1 cellular context compared by ENCODE assay signal in genomic region chr17:49357516-49357915, GRCh38.
TF ChIP-seq lines count a peak whose summit lies in the region.

No MANE protein-coding gene starts in this region.

TF ChIP-seq in SK-N-SH treated with all-trans-retinoic acid at 6 μM for 48 hours, 23 proteins besides CTCF, POLR2A, EP300 and RAD21:
- TF ChIP-seq ZFP30 (CRISPR knock-in tag; IDR thresholded peaks at IDR 0.05) = no peak
- no peak for TF ChIP-seq SNAI2 (CRISPR knock-in tag; IDR thresholded peaks at IDR 0.05)
- no peak for TF ChIP-seq ESRRG (CRISPR knock-in tag; IDR thresholded peaks at IDR 0.05)
- no peak for TF ChIP-seq CREB5 (CRISPR knock-in tag; IDR thresholded peaks at IDR 0.05; ENCODE audit: low read depth)
- TF ChIP-seq TCF4 (CRISPR knock-in tag; IDR thresholded peaks at IDR 0.05; ENCODE audit: borderline replicate concordance) = no peak
- no peak for TF ChIP-seq ZNF565 (CRISPR knock-in tag; conservative IDR thresholded peaks at IDR 0.05; ENCODE audit: low read depth)
- TF ChIP-seq OSR1 (CRISPR knock-in tag; IDR thresholded peaks at IDR 0.05) = no peak
- TF ChIP-seq POU6F1 (CRISPR knock-in tag; IDR thresholded peaks at IDR 0.05; ENCODE audit: borderline replicate concordance, low read depth) = no peak
- TF ChIP-seq, protein P1, sequence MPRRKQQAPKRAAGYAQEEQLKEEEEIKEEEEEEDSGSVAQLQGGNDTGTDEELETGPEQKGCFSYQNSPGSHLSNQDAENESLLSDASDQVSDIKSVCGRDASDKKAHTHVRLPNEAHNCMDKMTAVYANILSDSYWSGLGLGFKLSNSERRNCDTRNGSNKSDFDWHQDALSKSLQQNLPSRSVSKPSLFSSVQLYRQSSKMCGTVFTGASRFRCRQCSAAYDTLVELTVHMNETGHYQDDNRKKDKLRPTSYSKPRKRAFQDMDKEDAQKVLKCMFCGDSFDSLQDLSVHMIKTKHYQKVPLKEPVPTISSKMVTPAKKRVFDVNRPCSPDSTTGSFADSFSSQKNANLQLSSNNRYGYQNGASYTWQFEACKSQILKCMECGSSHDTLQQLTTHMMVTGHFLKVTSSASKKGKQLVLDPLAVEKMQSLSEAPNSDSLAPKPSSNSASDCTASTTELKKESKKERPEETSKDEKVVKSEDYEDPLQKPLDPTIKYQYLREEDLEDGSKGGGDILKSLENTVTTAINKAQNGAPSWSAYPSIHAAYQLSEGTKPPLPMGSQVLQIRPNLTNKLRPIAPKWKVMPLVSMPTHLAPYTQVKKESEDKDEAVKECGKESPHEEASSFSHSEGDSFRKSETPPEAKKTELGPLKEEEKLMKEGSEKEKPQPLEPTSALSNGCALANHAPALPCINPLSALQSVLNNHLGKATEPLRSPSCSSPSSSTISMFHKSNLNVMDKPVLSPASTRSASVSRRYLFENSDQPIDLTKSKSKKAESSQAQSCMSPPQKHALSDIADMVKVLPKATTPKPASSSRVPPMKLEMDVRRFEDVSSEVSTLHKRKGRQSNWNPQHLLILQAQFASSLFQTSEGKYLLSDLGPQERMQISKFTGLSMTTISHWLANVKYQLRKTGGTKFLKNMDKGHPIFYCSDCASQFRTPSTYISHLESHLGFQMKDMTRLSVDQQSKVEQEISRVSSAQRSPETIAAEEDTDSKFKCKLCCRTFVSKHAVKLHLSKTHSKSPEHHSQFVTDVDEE (CRISPR knock-in tag; IDR thresholded peaks at IDR 0.05) = no peak
- TF ChIP-seq CSDC2 (CRISPR knock-in tag; IDR thresholded peaks at IDR 0.05) = no peak
